21 cellular contexts compared by ENCODE assay signal in the genomic region with DNA sequence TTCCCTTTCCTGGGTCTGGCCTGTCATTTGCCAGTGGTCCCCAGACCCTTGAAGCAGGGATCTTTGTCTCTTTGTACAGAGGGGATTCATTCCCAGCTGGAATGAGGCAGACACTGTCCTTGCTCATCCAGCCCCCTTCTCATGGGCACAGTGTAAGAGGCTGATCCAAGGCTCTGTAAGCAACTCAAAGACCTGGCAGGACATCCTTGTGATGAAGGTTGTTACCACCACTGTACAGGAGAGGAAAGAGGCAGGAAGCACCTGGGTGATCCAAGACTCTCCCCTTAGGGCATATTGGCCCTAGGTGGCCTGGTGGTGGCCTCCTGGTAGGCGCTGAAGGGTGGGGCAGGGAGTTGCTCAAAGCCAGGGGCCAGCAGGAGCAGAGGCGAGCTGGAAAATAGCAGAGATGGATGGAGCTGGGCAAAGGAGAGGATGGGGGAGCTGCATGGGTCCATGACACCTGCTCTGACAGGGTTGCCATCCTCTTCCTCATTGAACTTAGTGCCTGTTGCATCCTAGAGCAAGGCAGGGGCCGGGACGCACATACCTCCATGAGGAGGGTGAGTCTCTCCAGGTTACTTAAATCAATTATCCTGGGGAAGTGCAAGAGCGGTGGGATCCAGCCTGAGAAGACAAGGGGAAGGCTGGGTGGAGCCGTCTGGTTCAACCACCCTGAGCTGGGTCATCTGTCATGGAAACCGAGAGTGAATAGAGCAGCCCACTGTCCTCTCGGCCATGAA. TPM values are rescaled to one million over a fixed set of nuclear protein-coding genes. Genes with fewer than 3 reads are reported as not detected.
DNase-seq lines count a peak whose midpoint lies in the region; ATAC-seq and TF ChIP-seq lines count a peak whose summit lies in the region.
"Had no signal": no experiment of that assay in that cellular context is flagged by ENCODE, and none has a peak within 500 bp of the region (broad histone marks: within the 10 kb centered on the region; RNA-seq: fewer than 3 reads in every experiment).

No MANE protein-coding gene starts in this region.

- no peak for TF ChIP-seq POLR2A in lower leg skin (IDR thresholded peaks at IDR 0.05)

- CTCF ChIA-PET in RWPE1 (lab: Yijun Ruan, JAX), result interaction anchor here (0.7 to 1.5 kb wide), 5 partner anchors 19 to 508 kb away, joined by 3 to 4 read pairs (median 3); no protein-coding TSS in a partner anchor

- H3K4me3 ChIP-seq in right atrium auricular region (no peak overlapping the region), heart right ventricle (no peak overlapping the region), lower leg skin (ENCODE audit: low read depth, poor library complexity, severe bottlenecking) (no peak overlapping the region)

- no peaks in the 10 kb centered on the region for H3K36me3 ChIP-seq in right atrium auricular region
- no peaks in the 10 kb centered on the region for H3K36me3 ChIP-seq in heart right ventricle

- no peaks in the 10 kb centered on the region for H3K27me3 ChIP-seq in right atrium auricular region
- peaks cover 0 to 13% (median 0%) of the 10 kb centered on the region in 7 donors for H3K27me3 ChIP-seq in heart right ventricle

- H3K4me1 ChIP-seq in right atrium auricular region (no peaks in the 10 kb centered on the region), heart right ventricle (peaks cover 0 to 2% (median 0%) of the 10 kb centered on the region in 9 donors)

- ATAC-seq in heart right ventricle (no peak), left lobe of liver (no peak), HG03520 (IDR thresholded peaks at IDR 0.05; ENCODE audit: unreplicated experiment) (no peak)
- ATAC-seq: HCT116 had no signal

- H3K27ac ChIP-seq in right atrium auricular region (no peak overlapping the region), heart right ventricle (no peak overlapping the region), RWPE1 (no peak overlapping the region)

- WGBS in heart right ventricle, 2 donors, result 87% methylated on average over 8 of the region's 8 CpGs
- WGBS in lower leg skin, 2 donors, result 86 to 90% methylated on average over 8 of the region's 8 CpGs

- intact Hi-C loops in heart right ventricle (cut with DNase I), result loop anchor here in 8 of 10 donors (5.0 to 10.0 kb wide), 4 partner anchors 1160 to 1280 kb away; no protein-coding TSS in a partner anchor
- intact Hi-C loops in lower leg skin (cut with DNase I; ENCODE audit: low total_unique reads), result no loop called here

- no peaks in the 10 kb centered on the region for H3K9me3 ChIP-seq in right atrium auricular region
- no peaks in the 10 kb centered on the region for H3K9me3 ChIP-seq in heart right ventricle

- peak; percentile 46 for DNase-seq in right atrium auricular region (ENCODE audit: low spot score)
- DNase-seq in heart right ventricle, result no peak
- DNase-seq in left lobe of liver (ENCODE audit: low spot score), result peak; percentile 33
- peak; percentile 12 for DNase-seq in stimulated activated CD8-positive, alpha-beta memory T cell treated with anti-CD3 and anti-CD28 coated beads, Interleukin-4, amount 100 ng/mL, for 48 hours
- DNase-seq in RWPE1 (ENCODE audit: low spot score), result no peak
- no peak for DNase-seq in lower leg skin (ENCODE audit: low spot score in 2 of 2)
- DNase-seq: C1 segment of cervical spinal cord; CD4-positive, alpha-beta memory T cell; COR-L47; DMS53; NCI-H1048; NCI-H1436 treated with DMSO at 0.1 percent for 48 hours; NCI-H2029; NCI-H446 treated with DMSO at 0.1 percent for 48 hours; NCI-H526 treated with DMSO at 0.1 percent for 48 hours; RPMI8226; SHP77 had no signal

- TF ChIP-seq CTCF in right atrium auricular region (IDR thresholded peaks at IDR 0.05) (no peak), heart right ventricle (IDR thresholded peaks at IDR 0.05) (no peak), RWPE1 (conservative IDR thresholded peaks at IDR 0.05; ENCODE audit: low read depth) (no peak), lower leg skin (IDR thresholded peaks at IDR 0.05) (no peak)

- POLR2A ChIA-PET in RWPE1 (lab: Yijun Ruan, JAX; ENCODE audit: low non-redundant PET), result no interaction called here

RNA-seq across cellular contexts. Expression of gene GADD45G, which starts 9.8 kb away (rescaled TPM):
- total RNA-seq in right atrium auricular region (100 to 1,000 TPM in 1 of 2 donors, 10 to 100 TPM in 1; 80.0 to 294 TPM), heart right ventricle (10 to 100 TPM in 8 of 10 donors, 1 to 10 TPM in 2; 9.4 to 81.2 (median 19.6) TPM), left lobe of liver (17.5 TPM), lower leg skin (10 to 100 TPM; 18.3 to 48.9 (median 23.6) TPM)
- 100 to 1,000 TPM in 1 of 2 donors, 10 to 100 TPM in 1; 56.0 to 125 TPM for polyA plus RNA-seq in heart right ventricle
- total RNA-seq: G401, SK-MEL-5 had no signal

Comparison
In these comparisons a context has a peak if more than half of its experiments do, and no peak if none do; other contexts are left out.
1. DNase-seq: peak in right atrium auricular region (single experiment), left lobe of liver (single experiment) and stimulated activated CD8-positive, alpha-beta memory T cell treated with anti-CD3 and anti-CD28 coated beads, Interleukin-4, amount 100 ng/mL, for 48 hours (single experiment); none in heart right ventricle (0 of 2), RWPE1 (single experiment) and lower leg skin (0 of 2).